Comparison of ENCODE assay signal across 12 cellular contexts in the genomic region with DNA sequence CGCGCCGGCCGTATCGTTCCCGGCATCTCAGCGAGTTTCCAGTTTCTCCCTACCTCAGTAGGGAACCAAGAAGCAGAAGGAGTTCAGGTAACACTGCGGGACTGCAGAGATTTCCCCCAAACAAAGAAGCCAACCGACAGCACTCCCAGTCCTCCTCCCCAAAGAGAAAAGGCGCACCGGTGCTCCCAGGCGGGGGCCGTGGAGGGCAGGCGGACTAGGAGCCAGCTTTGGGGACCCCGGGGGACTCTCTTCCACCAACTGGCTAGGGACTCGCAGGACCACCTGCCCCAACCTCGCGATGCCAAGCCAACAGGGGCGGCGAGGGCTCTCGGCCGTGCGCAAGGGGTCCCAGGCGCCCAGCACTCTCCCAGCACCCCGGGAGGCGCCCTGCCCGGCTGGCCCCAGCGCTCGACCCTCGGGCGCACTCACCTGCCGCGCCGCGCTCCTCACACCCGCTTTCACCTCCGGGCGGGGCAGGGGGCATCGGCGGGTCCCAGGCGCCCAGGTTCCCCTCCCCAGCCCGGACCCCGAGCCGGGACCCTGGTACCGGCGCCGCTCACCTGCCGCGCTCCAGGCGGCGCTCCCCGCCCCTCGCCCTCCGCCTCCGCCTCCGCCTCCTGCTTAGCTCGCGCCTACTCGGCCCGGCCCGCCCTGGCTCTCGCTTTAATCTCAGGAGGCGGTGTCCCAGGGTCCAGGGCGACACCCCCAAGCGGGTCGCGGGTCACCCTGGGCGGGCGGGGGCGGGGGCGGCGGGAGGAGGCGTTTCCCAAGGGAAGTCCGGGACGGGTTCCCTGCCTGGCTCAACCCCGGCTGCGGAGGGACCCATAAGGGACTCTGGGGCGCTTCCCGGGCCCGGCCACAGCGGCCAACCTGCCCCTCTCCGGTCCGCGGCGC. TPM values are rescaled to one million over a fixed set of nuclear protein-coding genes. Genes with fewer than 3 reads are reported as not detected.
DNase-seq lines count a peak whose midpoint lies in the region; FAIRE-seq and TF ChIP-seq lines count a peak whose summit lies in the region.
"Had no signal": no experiment of that assay in that cellular context is flagged by ENCODE, and none has a peak within 500 bp of the region (broad histone marks: within the 10 kb centered on the region; RNA-seq: fewer than 3 reads in every experiment).

A gene (minus strand): TSS at position 638 of the 894 bp plus-strand sequence. CDS start 10,025 bp downstream, outside the sequence.

- H3K4me3 ChIP-seq in kidney (ENCODE audit: low read length in 2 of 2) (peak within 1 kb of the TSS; percentile 76 to 79), small intestine (ENCODE audit: low read depth in 1 of 2, low read length in 2 of 2) (peak within 1 kb of the TSS; percentile 55 to 94)

- H3K27me3 ChIP-seq in small intestine (ENCODE audit: control insufficient read depth in 2 of 2, insufficient read depth in 2 of 2, low read length in 2 of 2), result no peaks in the 10 kb centered on the region

- H3K9me3 Mint-ChIP-seq in brain, result peaks cover 0 to 12% (median 0%) of the 10 kb centered on the region in 5 experiments
- H3K9me3 Mint-ChIP-seq: activated naive CD4-positive, alpha-beta T cell treated with anti-CD3 and anti-CD28 coated beads, Interleukin-2, amount 50 U/mL, for 72 hours had no signal

- H3K4me1 Mint-ChIP-seq in brain, result no peaks in the 10 kb centered on the region

- no peak for TF ChIP-seq CTCF in brain (conservative IDR thresholded peaks at IDR 0.05)
- no peak for TF ChIP-seq CTCF in kidney (IDR thresholded peaks at IDR 0.05; ENCODE audit: borderline replicate concordance, extremely low read depth, insufficient read depth)

- no peaks in the 10 kb centered on the region for H3K36me3 Mint-ChIP-seq in brain
- H3K36me3 Mint-ChIP-seq: activated naive CD4-positive, alpha-beta T cell treated with anti-CD3 and anti-CD28 coated beads, Interleukin-2, amount 50 U/mL, for 72 hours had no signal

- intact Hi-C loops in kidney (cut with DNase I), result no loop called here

- H3K9ac ChIP-seq in kidney (ENCODE audit: low read length in 2 of 2), result peak within 1 kb of the TSS; percentile 80 to 93

- H3K27me3 Mint-ChIP-seq in brain, result peaks cover 78% of the 10 kb centered on the region

- H3K4me3 Mint-ChIP-seq in brain, result peak within 1 kb of the TSS in 4 of 5 experiments; percentile 62 to 74 (median 70)

- H3K9me3 ChIP-seq in kidney (ENCODE audit: control insufficient read depth in 1 of 2, low read length in 2 of 2) (no peaks in the 10 kb centered on the region), small intestine (ENCODE audit: control insufficient read depth, low read depth) (no peaks in the 10 kb centered on the region)

- no peak for FAIRE-seq in kidney (lab: Jason Lieb, UNC)
- FAIRE-seq in small intestine (lab: Jason Lieb, UNC), result no peak
- FAIRE-seq in RCC 7860 (lab: Jason Lieb, UNC), result no peak
- FAIRE-seq: TTC549 had no signal

- H3K27ac Mint-ChIP-seq in brain, result no peak within 1 kb of the TSS

- no peaks in the 10 kb centered on the region for H3K36me3 ChIP-seq in kidney (ENCODE audit: control insufficient read depth in 1 of 2, insufficient read depth in 2 of 2, low read length in 2 of 2)
- H3K36me3 ChIP-seq in small intestine (ENCODE audit: control insufficient read depth in 2 of 2, insufficient read depth in 2 of 2, low read length in 2 of 2), result no peaks in the 10 kb centered on the region

- H3K4me1 ChIP-seq in kidney (ENCODE audit: control insufficient read depth in 1 of 2, insufficient read depth in 1 of 2, low read depth in 1 of 2, low read length in 2 of 2) (peaks cover 14 to 20% of the 10 kb centered on the region in 2 donors), small intestine (ENCODE audit: control insufficient read depth in 2 of 2, insufficient read depth in 1 of 2, low read depth in 1 of 2, low read length in 1 of 2) (no peaks in the 10 kb centered on the region)

- 0 to 2% (median 1%) methylated on average over 55 to 85 of the region's 85 CpGs for WGBS in small intestine, 3 donors

- H3K27ac ChIP-seq in kidney (ENCODE audit: low read depth in 2 of 2, low read length in 2 of 2) (peak within 1 kb of the TSS; percentile 94 to 95), small intestine (ENCODE audit: low read depth in 1 of 2, low read length in 1 of 2) (peak within 1 kb of the TSS; percentile 95 to 98)

- DNase-seq in LoVo (ENCODE audit: low spot score) (peak; percentile 79), kidney (peak; percentile 92), small intestine (peak; percentile 93), germinal center (ENCODE audit: low spot score) (no peak), NCI-H446 (lab: John Stamatoyannopoulos, UW) (no peak), RCC 7860 (ENCODE audit: low spot score) (no peak)
- DNase-seq: NCI-H524 treated with DMSO at 0.1 percent for 48 hours; stimulated activated CD4-positive, alpha-beta T cell treated with anti-CD3 and anti-CD28 coated beads, Interleukin-12 subunit alpha, Interleukin-12 subunit beta, amount 100 ng/mL, for 4 hours had no signal

RNA-seq across cellular contexts. Expression of the gene that starts here (rescaled TPM):
- polyA plus RNA-seq in brain (ENCODE audit: insufficient read depth, low read depth, low replicate concordance) (not detected), kidney (ENCODE audit: insufficient read depth, low read depth, low replicate concordance) (55.0 TPM), small intestine (100 to 1,000 TPM; 108 to 167 (median 135) TPM)
- 32.8 TPM for total RNA-seq in kidney
- total RNA-seq: activated naive CD4-positive, alpha-beta T cell treated with anti-CD3 and anti-CD28 coated beads, Interleukin-2, amount 50 U/mL, for 72 hours; fibroblast of villous mesenchyme had no signal

Comparison
In these comparisons a context has a peak if more than half of its experiments do, and no peak if none do; other contexts are left out.
1. RNA of the gene that starts here (polyA plus RNA-seq): 108 to 167 TPM in small intestine and 55.0 TPM in kidney (single experiment); not detected in brain (single experiment); every median in the first group is over 10 times any median in the second.
2. DNase-seq: peak in LoVo (single experiment), kidney (single experiment) and small intestine (single experiment); none in germinal center (single experiment), NCI-H446 (0 of 2) and RCC 7860 (single experiment).